Comparison of ENCODE assay signal across 13 cellular contexts in the genomic region with DNA sequence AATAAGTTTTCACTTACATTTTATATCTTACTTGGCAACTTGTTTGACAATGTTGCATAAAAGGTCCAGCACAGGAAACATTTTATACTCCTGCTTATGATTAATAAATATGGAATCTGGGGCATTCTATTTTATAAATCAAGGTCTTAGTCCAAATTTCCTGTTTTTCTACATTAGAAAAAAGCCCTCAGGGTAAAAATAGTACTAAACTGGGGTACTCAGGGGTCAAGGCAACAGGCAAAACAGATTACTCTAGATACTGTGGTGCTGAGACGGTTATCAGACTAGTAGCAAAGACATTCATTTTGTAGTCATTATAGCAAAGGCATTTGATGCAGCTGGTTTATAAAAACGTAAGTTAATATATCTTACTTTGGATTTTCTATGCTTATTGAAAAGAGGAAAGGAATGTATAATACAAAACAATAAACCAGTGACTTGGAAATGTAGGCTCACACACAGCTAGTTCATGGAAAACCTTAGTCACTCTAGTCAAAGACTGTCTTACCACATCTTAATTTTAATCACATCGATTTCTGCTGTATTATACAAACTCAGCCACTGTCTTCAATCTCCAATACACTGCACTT. TPM values are rescaled to one million over a fixed set of nuclear protein-coding genes. Genes with fewer than 3 reads are reported as not detected.
DNase-seq lines count a peak whose midpoint lies in the region; ATAC-seq and TF ChIP-seq lines count a peak whose summit lies in the region.
"Had no signal": no experiment of that assay in that cellular context is flagged by ENCODE, and none has a peak within 500 bp of the region (broad histone marks: within the 10 kb centered on the region; RNA-seq: fewer than 3 reads in every experiment).

No MANE protein-coding gene starts in this region.

- H3K4me1 ChIP-seq in GM23248 (ENCODE audit: insufficient read depth), result peaks cover 36% of the 10 kb centered on the region
- peaks cover 8 to 48% of the 10 kb centered on the region in 2 donors for H3K4me1 ChIP-seq in adrenal gland (replicated peaks in 1 of 2)
- peaks cover 27% of the 10 kb centered on the region for H3K4me1 ChIP-seq in foreskin keratinocyte
- H3K4me1 ChIP-seq in spleen, result peaks cover 0 to 37% (median 13%) of the 10 kb centered on the region in 6 donors

- in situ Hi-C loops in GM23248 (cut with MboI), result no loop called here

- DNase-seq in GM23248 (peak; percentile 88), adrenal gland (no peak), foreskin keratinocyte (peak; percentile 30 to 67), spleen (no peak), GDM1 (lab: John Stamatoyannopoulos, UW) (no peak), NOMO-1 (lab: John Stamatoyannopoulos, UW; ENCODE audit: unreplicated experiment in 2 of 2) (no peak)
- DNase-seq in natural killer cell treated with Interleukin-12 subunit alpha and Interleukin-12 subunit beta and Interleukin-15 and Interleukin-18, amount 100 ng/mL, for 72 hours (ENCODE audit: low spot score), result no peak
- DNase-seq in activated effector memory CD4-positive, alpha-beta T cell treated with anti-CD3 and anti-CD28 coated beads, Interleukin-2, amount 50 U/mL, for 16 hours, result no peak
- DNase-seq: central memory CD4-positive, alpha-beta T cell; DND-41; natural killer cell; NCI-H510A treated with DMSO at 0.1 percent for 48 hours had no signal

- no peak for TF ChIP-seq CTCF in adrenal gland (IDR thresholded peaks at IDR 0.05)
- no peak for TF ChIP-seq CTCF in foreskin keratinocyte (conservative IDR thresholded peaks at IDR 0.05)
- no peak for TF ChIP-seq CTCF in spleen (IDR thresholded peaks at IDR 0.05 in 8 of 11, conservative IDR thresholded peaks at IDR 0.05 in 3 of 11)

- no peak for TF ChIP-seq POLR2A in adrenal gland (IDR thresholded peaks at IDR 0.05)
- TF ChIP-seq POLR2A in spleen (IDR thresholded peaks at IDR 0.05), result no peak

- H4K20me1 ChIP-seq in GM23248 (ENCODE audit: insufficient read depth), result no peaks in the 10 kb centered on the region

- no peaks in the 10 kb centered on the region for H3K9me2 ChIP-seq in GM23248 (ENCODE audit: insufficient read depth)

- H3K4me3 Mint-ChIP-seq in natural killer cell treated with Interleukin-12 subunit alpha and Interleukin-12 subunit beta and Interleukin-15 and Interleukin-18, amount 100 ng/mL, for 72 hours, result no peak overlapping the region
- H3K4me3 Mint-ChIP-seq: GM23338, natural killer cell had no signal

- H3K36me3 ChIP-seq in GM23248 (ENCODE audit: low read depth) (no peaks in the 10 kb centered on the region), adrenal gland (replicated peaks in 1 of 2) (no peaks in the 10 kb centered on the region), spleen (peaks cover 0 to 39% (median 3%) of the 10 kb centered on the region in 6 donors)

- H3F3A ChIP-seq in GM23248 (ENCODE audit: insufficient read depth), result peaks cover 39% of the 10 kb centered on the region

- peak; percentile 49 for ATAC-seq in foreskin keratinocyte
- no peak for ATAC-seq in natural killer cell treated with Interleukin-12 subunit alpha and Interleukin-12 subunit beta and Interleukin-15 and Interleukin-18, amount 100 ng/mL, for 72 hours
- ATAC-seq: GM23338, natural killer cell had no signal

- no peaks in the 10 kb centered on the region for H3K9me3 ChIP-seq in GM23248 (ENCODE audit: low read depth)
- H3K9me3 ChIP-seq in adrenal gland (replicated peaks in 1 of 3), result peaks cover 0 to 7% (median 3%) of the 10 kb centered on the region in 3 donors
- H3K9me3 ChIP-seq in spleen, result peaks cover 0 to 25% (median 20%) of the 10 kb centered on the region in 8 donors

- no peaks in the 10 kb centered on the region for H3K79me2 ChIP-seq in GM23248 (ENCODE audit: insufficient read depth)

- WGBS in GM23248 (ENCODE audit: low coverage in 1 of 2, low lambda C conversion rate in 2 of 2, missing lambda C conversion rate in 2 of 2), 2 experiments, result 3 to 4% methylated on average over 3 of the region's 3 CpGs
- WGBS in adrenal gland, 4 donors, result 20 to 29% (median 26%) methylated on average over 3 of the region's 3 CpGs
- WGBS in spleen, 5 donors, result 55 to 74% (median 66%) methylated on average over 3 of the region's 3 CpGs

- H3K9me3 Mint-ChIP-seq in natural killer cell treated with Interleukin-12 subunit alpha and Interleukin-12 subunit beta and Interleukin-15 and Interleukin-18, amount 100 ng/mL, for 72 hours, result peaks cover 11% of the 10 kb centered on the region

- H3K4me2 ChIP-seq in GM23248 (ENCODE audit: unreplicated experiment), result peak overlapping the region; percentile 86
- H3K4me2 ChIP-seq: GM23338 had no signal

- H3K27ac ChIP-seq in GM23248, result peak overlapping the region; percentile 93
- H3K27ac ChIP-seq in adrenal gland, result peak overlapping the region; percentile 47 to 79 (median 57)
- H3K27ac ChIP-seq in foreskin keratinocyte, result no peak overlapping the region
- peak overlapping the region in 7 of 8 donors; percentile 48 to 75 (median 64) for H3K27ac ChIP-seq in spleen

- H2AFZ ChIP-seq in GM23248, result 0 out of 2 replicates have a peak overlapping the region, but pooled peaks have one; percentile 18
- H2AFZ ChIP-seq: GM23338 had no signal

- H3K4me3 ChIP-seq in GM23248 (peak overlapping the region; percentile 45), adrenal gland (no peak overlapping the region), spleen (no peak overlapping the region)
- H3K4me3 ChIP-seq: GM23338 had no signal

- peak overlapping the region; percentile 61 for H3K9ac ChIP-seq in GM23248

- H3K4me1 Mint-ChIP-seq in natural killer cell treated with Interleukin-12 subunit alpha and Interleukin-12 subunit beta and Interleukin-15 and Interleukin-18, amount 100 ng/mL, for 72 hours (ENCODE audit: low read depth in 2 of 2), result peaks cover 4 to 5% of the 10 kb centered on the region in 2 donors
- H3K4me1 Mint-ChIP-seq: GM23338, natural killer cell had no signal

- intact Hi-C loops in adrenal gland (cut with DNase I), result loop anchor here in 1 of 2 donors (10.0 kb wide), 1 partner anchor 85 kb away; no protein-coding TSS in a partner anchor
- intact Hi-C loops in spleen (cut with DNase I; ENCODE audit: low total_unique reads), result no loop called here

- H3K36me3 Mint-ChIP-seq in natural killer cell treated with Interleukin-12 subunit alpha and Interleukin-12 subunit beta and Interleukin-15 and Interleukin-18, amount 100 ng/mL, for 72 hours, result peaks cover 18% of the 10 kb centered on the region

- H3K27ac Mint-ChIP-seq in natural killer cell treated with Interleukin-12 subunit alpha and Interleukin-12 subunit beta and Interleukin-15 and Interleukin-18, amount 100 ng/mL, for 72 hours, result no peak overlapping the region
- H3K27ac Mint-ChIP-seq: GM23338, natural killer cell had no signal

- H3K27me3 Mint-ChIP-seq in natural killer cell treated with Interleukin-12 subunit alpha and Interleukin-12 subunit beta and Interleukin-15 and Interleukin-18, amount 100 ng/mL, for 72 hours, result no peaks in the 10 kb centered on the region

- H3K27me3 ChIP-seq in GM23248 (replicated peaks; ENCODE audit: insufficient read depth), result no peaks in the 10 kb centered on the region
- H3K27me3 ChIP-seq in adrenal gland, result no peaks in the 10 kb centered on the region
- no peaks in the 10 kb centered on the region for H3K27me3 ChIP-seq in foreskin keratinocyte
- H3K27me3 ChIP-seq in spleen (replicated peaks in 1 of 7), result no peaks in the 10 kb centered on the region

RNA-seq across cellular contexts. Expression of a gene that starts 45.4 kb away (rescaled TPM):
- 45.0 and 48.2 TPM in 2 replicates for total RNA-seq in GM23248 (2014; rRNA removed; shearing (Covaris generic))
- polyA plus RNA-seq in GM23248 (2016; fragmentation: Nextera tagmentation; extraction: Ambion mirVana) (60.9 and 66.3 TPM in 2 replicates), adrenal gland (10 to 100 TPM; 13.0 to 21.5 (median 16.3) TPM), foreskin keratinocyte (8.7 and 9.8 TPM in 2 replicates), spleen (10 to 100 TPM; 11.1 to 15.2 (median 14.0) TPM)
- total RNA-seq in adrenal gland (10 to 100 TPM in 7 of 8 donors, 1 to 10 TPM in 1; 6.8 to 33.2 (median 20.5) TPM), foreskin keratinocyte (21.1 and 22.6 TPM in 2 replicates), spleen (10 to 100 TPM; 17.6 to 47.7 (median 41.3) TPM)
- under 1 TPM in 1 of 2 donors, not detected in 1; 0.19 TPM for total RNA-seq in natural killer cell treated with Interleukin-12 subunit alpha and Interleukin-12 subunit beta and Interleukin-15 and Interleukin-18, amount 100 ng/mL, for 72 hours
- total RNA-seq: GM23338 had no signal

Comparison
In these comparisons a context has a peak if more than half of its experiments do, and no peak if none do; other contexts are left out.
1. DNase-seq: peak in GM23248 (single experiment) and foreskin keratinocyte (2 of 2); none in adrenal gland (0 of 7), spleen (single experiment), natural killer cell treated with Interleukin-12 subunit alpha and Interleukin-12 subunit beta and Interleukin-15 and Interleukin-18, amount 100 ng/mL, for 72 hours (single experiment), activated effector memory CD4-positive, alpha-beta T cell treated with anti-CD3 and anti-CD28 coated beads, Interleukin-2, amount 50 U/mL, for 16 hours (single experiment), GDM1 (single experiment) and NOMO-1 (0 of 2).
2. RNA of a gene that starts 45.4 kb away (total RNA-seq): 45.0 to 48.2 TPM in GM23248, 17.6 to 47.7 TPM in spleen, 6.8 to 33.2 TPM in adrenal gland and 21.1 to 22.6 TPM in foreskin keratinocyte; 0.19 TPM in natural killer cell treated with Interleukin-12 subunit alpha and Interleukin-12 subunit beta and Interleukin-15 and Interleukin-18, amount 100 ng/mL, for 72 hours; every median in the first group is over 4 times any median in the second.